11 cellular contexts compared by ENCODE assay signal in the genomic region with DNA sequence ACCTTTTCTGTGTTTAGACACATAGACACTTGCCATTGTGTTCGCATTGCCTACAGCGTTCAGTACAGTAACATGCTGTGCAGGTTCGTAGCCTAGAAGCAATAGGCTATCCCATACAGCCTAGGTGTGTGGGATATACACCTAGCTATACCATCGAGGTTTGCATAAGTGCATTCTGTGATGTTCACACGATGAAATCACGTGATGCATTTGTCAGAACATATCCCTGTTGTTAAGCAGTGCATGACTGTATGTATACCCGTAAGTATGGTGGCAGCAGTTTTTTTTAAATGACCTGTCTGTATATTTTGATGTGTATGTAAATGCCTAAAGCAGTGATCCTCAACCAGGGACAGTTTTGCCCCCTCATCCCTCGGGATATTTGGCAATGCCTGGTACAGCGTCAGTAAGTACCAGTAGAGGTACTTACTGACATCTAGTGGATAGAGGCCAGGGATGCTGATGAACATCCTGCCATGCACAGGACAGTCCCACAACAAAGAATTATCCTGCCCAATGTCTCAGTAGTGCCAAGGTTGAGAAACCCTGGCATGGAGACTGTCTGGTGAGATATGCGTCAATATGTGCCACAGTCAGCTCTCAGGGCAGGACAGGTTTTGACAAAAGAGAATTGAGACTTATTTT.
A peak's percentile ranks its signal among the peaks of the same experiment; 100 is the strongest.
DNase-seq lines count a peak whose midpoint lies in the region; ATAC-seq, FAIRE-seq and TF ChIP-seq lines count a peak whose summit lies in the region.
"Had no signal": no experiment of that assay in that cellular context is flagged by ENCODE, and none has a peak within 500 bp of the region (broad histone marks: within the 10 kb centered on the region; RNA-seq: fewer than 3 reads in every experiment).

No MANE protein-coding gene starts in this region.

- no peaks in the 10 kb centered on the region for H3K9me3 ChIP-seq in psoas muscle
- no peaks in the 10 kb centered on the region for H3K9me3 ChIP-seq in aorta (ENCODE audit: control insufficient read depth, low read length)

- no peak overlapping the region for H3K4me3 ChIP-seq in choroid plexus epithelial cell (ENCODE audit: low read depth, low read length)
- H3K4me3 ChIP-seq in psoas muscle, result no peak overlapping the region
- no peak overlapping the region for H3K4me3 ChIP-seq in aorta (ENCODE audit: low read length in 2 of 2)

- TF ChIP-seq CTCF in choroid plexus epithelial cell (conservative IDR thresholded peaks at IDR 0.05; ENCODE audit: low read depth, low read length) (peak; percentile 52), psoas muscle (IDR thresholded peaks at IDR 0.05) (peak; percentile 4)

- no peak for FAIRE-seq in H54 (lab: Jason Lieb, UNC)

- intact Hi-C loops in psoas muscle (cut with DNase I) (loop anchor here (5.0 to 10.0 kb wide), 2 partner anchors 38 to 455 kb away; partner anchors contain the start of gene ADPGK (in 2 of the 2)), aorta (cut with DNase I) (loop anchor here (2.0 to 10.0 kb wide), 4 partner anchors 33 to 455 kb away; partner anchors contain the start of gene ADPGK (in 1 of the 2))

- WGBS in psoas muscle, 3 donors, result 76 to 85% (median 83%) methylated on average over 10 of the region's 10 CpGs
- 66 to 67% methylated on average over 10 of the region's 10 CpGs for WGBS in aorta, 2 donors

- peak in 3 of 4 donors; percentile 60 to 71 (median 61) for ATAC-seq in psoas muscle
- ATAC-seq in aorta (ENCODE audit: low FRiP score), result no peak
- ATAC-seq: stimulated activated memory B cell treated with anti-CD40 and anti-IgM and Interleukin-4, amounts not matched to agents 10 μg/mL and 1 μg/mL and 100 μg/mL, for 72 hours had no signal

- H3K27ac ChIP-seq in psoas muscle (no peak overlapping the region), aorta (ENCODE audit: low read depth in 1 of 2, low read length in 2 of 2) (no peak overlapping the region)

- peak; percentile 2 for DNase-seq in NCI-H1694 treated with DMSO at 0.1 percent for 48 hours (lab: John Stamatoyannopoulos, UW)
- DNase-seq in NCI-H1694 (lab: John Stamatoyannopoulos, UW), result no peak
- peak; percentile 5 for DNase-seq in NCI-H748 (lab: John Stamatoyannopoulos, UW; ENCODE audit: unreplicated experiment)
- DNase-seq in choroid plexus epithelial cell (ENCODE audit: low read depth), result peak; percentile 29
- no peak for DNase-seq in psoas muscle
- no peak for DNase-seq in central memory CD4-positive, alpha-beta T cell
- no peak for DNase-seq in H54 (ENCODE audit: insufficient read length, low spot score)
- DNase-seq in aorta, result no peak
- DNase-seq: NCI-H1436; stimulated activated CD4-positive, alpha-beta T cell treated with anti-CD3 and anti-CD28 coated beads, Interleukin-12 subunit alpha, Interleukin-12 subunit beta, amount 100 ng/mL, for 4 hours had no signal

- H3K4me1 ChIP-seq in psoas muscle (no peaks in the 10 kb centered on the region), aorta (ENCODE audit: control insufficient read depth in 1 of 2, insufficient read depth in 2 of 2, low read length in 2 of 2) (peaks cover 0 to 3% of the 10 kb centered on the region in 2 donors)

- TF ChIP-seq POLR2A in H54 (IDR thresholded peaks at IDR 0.05; ENCODE audit: low read depth, low read length), result no peak

- peaks cover 0 to 36% of the 10 kb centered on the region in 2 donors for H3K36me3 ChIP-seq in psoas muscle (ENCODE audit: insufficient read depth in 1 of 2, low read depth in 1 of 2)
- H3K36me3 ChIP-seq in aorta (ENCODE audit: control insufficient read depth in 1 of 2, insufficient read depth in 2 of 2, low read length in 1 of 2), result peaks cover 0 to 1% of the 10 kb centered on the region in 2 donors

- H3K27me3 ChIP-seq in psoas muscle (ENCODE audit: insufficient read depth in 3 of 3, low read length in 2 of 3), result no peaks in the 10 kb centered on the region
- H3K27me3 ChIP-seq in aorta (ENCODE audit: control insufficient read depth in 1 of 2, insufficient read depth in 2 of 2, low read length in 1 of 2), result no peaks in the 10 kb centered on the region

Comparison
In these comparisons a context has a peak if more than half of its experiments do, and no peak if none do; other contexts are left out.
1. DNase-seq: peak in NCI-H1694 treated with DMSO at 0.1 percent for 48 hours (single experiment), NCI-H748 (single experiment) and choroid plexus epithelial cell (single experiment); none in NCI-H1694 (single experiment), psoas muscle (0 of 2), central memory CD4-positive, alpha-beta T cell (single experiment), H54 (single experiment) and aorta (0 of 2).